In the genomic region with DNA sequence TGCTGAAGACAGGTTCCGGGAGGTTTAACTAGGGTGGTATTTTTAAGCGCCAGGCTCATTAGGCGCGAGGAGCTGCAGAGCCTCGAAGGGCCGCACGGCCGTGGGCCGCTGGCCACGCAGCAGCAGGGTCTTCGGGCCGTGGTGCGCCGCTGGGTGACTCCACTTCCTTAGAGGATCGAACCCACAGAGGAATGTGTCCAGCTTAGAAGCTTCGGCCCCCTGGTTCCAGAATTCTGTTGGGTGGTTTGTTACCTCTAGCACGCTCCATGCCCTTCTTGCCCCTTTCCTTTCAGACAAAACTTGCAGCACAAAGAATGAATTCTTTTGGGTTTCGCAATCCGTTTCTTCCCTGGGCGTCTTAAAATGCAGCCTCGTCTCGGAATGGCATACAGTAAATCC, we compare ENCODE assay signal across 8 cellular contexts. TPM values are rescaled to one million over a fixed set of nuclear protein-coding genes. Genes with fewer than 3 reads are reported as not detected.
DNase-seq lines count a peak whose midpoint lies in the region; ATAC-seq, FAIRE-seq and TF ChIP-seq lines count a peak whose summit lies in the region.

No MANE protein-coding gene starts in this region.

- no peaks in the 10 kb centered on the region for H3K9me3 ChIP-seq in RWPE2 (ENCODE audit: severe bottlenecking)
- no peaks in the 10 kb centered on the region for H3K9me3 ChIP-seq in esophagus (ENCODE audit: control insufficient read depth in 2 of 2, insufficient read depth in 1 of 2, low read depth in 1 of 2, low read length in 1 of 2)
- no peaks in the 10 kb centered on the region for H3K9me3 ChIP-seq in muscle layer of duodenum (ENCODE audit: control insufficient read depth in 1 of 2, low read length in 2 of 2)
- H3K9me3 ChIP-seq in aorta (ENCODE audit: control insufficient read depth, low read length), result no peaks in the 10 kb centered on the region

- no peaks in the 10 kb centered on the region for H3K27me3 ChIP-seq in RWPE2 (ENCODE audit: insufficient read depth, poor library complexity, severe bottlenecking)
- H3K27me3 ChIP-seq in esophagus (ENCODE audit: control insufficient read depth in 1 of 2, insufficient read depth in 2 of 2, low read length in 2 of 2), result no peaks in the 10 kb centered on the region
- H3K27me3 ChIP-seq in muscle layer of duodenum (ENCODE audit: low read depth, low read length), result no peaks in the 10 kb centered on the region
- no peaks in the 10 kb centered on the region for H3K27me3 ChIP-seq in aorta (ENCODE audit: control insufficient read depth in 1 of 2, insufficient read depth in 2 of 2, low read length in 1 of 2)

- H3K4me3 ChIP-seq in RWPE2 (ENCODE audit: severe bottlenecking) (peak overlapping the region; percentile 88), esophagus (ENCODE audit: low read depth in 1 of 2, low read length in 2 of 2) (peak overlapping the region; percentile 61 to 93), muscle layer of duodenum (ENCODE audit: low read depth in 1 of 2, low read length in 2 of 2) (peak overlapping the region; percentile 69 to 90), aorta (ENCODE audit: low read length in 2 of 2) (peak overlapping the region; percentile 50 to 68)

- FAIRE-seq in GM19239 (lab: Jason Lieb, UNC), result peak; percentile 4

- H3K27ac ChIP-seq in RWPE2 (ENCODE audit: poor library complexity, severe bottlenecking), result peak overlapping the region; percentile 76
- peak overlapping the region; percentile 99 to 100 for H3K27ac ChIP-seq in esophagus (ENCODE audit: low read depth in 2 of 2, low read length in 1 of 2)
- peak overlapping the region; percentile 99 for H3K27ac ChIP-seq in muscle layer of duodenum (ENCODE audit: low read length)
- H3K27ac ChIP-seq in aorta (ENCODE audit: low read depth in 1 of 2, low read length in 2 of 2), result peak overlapping the region; percentile 62 to 96

- no peak for TF ChIP-seq CTCF in RWPE2 (IDR thresholded peaks at IDR 0.05; ENCODE audit: poor library complexity, severe bottlenecking)
- TF ChIP-seq CTCF in GM13977 (IDR thresholded peaks at IDR 0.05; ENCODE audit: extremely low read depth, insufficient read depth, missing control alignments), result no peak

- peaks cover 14% of the 10 kb centered on the region for H3K4me1 ChIP-seq in RWPE2 (ENCODE audit: insufficient read depth, poor library complexity, severe bottlenecking)
- no peaks in the 10 kb centered on the region for H3K4me1 ChIP-seq in esophagus (ENCODE audit: control insufficient read depth in 2 of 2, insufficient read depth in 2 of 2, low read length in 1 of 2)
- peaks cover 14 to 18% of the 10 kb centered on the region in 2 donors for H3K4me1 ChIP-seq in muscle layer of duodenum (ENCODE audit: control insufficient read depth in 1 of 2, insufficient read depth in 2 of 2, low read length in 2 of 2)
- H3K4me1 ChIP-seq in aorta (ENCODE audit: control insufficient read depth in 1 of 2, insufficient read depth in 2 of 2, low read length in 2 of 2), result no peaks in the 10 kb centered on the region

- in situ Hi-C loops in ACHN (cut with HindIII; ENCODE audit: low pct_ligation_motif_present, low pct_unique_long_range_greater_than_20kb, low sequenced_read_pairs), result no loop called here
- in situ Hi-C loops in GM13977 (cut with MboI; ENCODE audit: low pct_unique_long_range_greater_than_20kb, low sequenced_read_pairs, unreplicated experiment), result loop anchor here (10.0 kb wide), 1 partner anchor 135 kb away; no protein-coding TSS in a partner anchor

- intact Hi-C loops in aorta (cut with DNase I), result loop anchor here (1.0 to 10.0 kb wide), 5 partner anchors 53 to 135 kb away; partner anchors contain the start of gene STX3 (in 1 of the 2)

- ATAC-seq in RWPE2 (ENCODE audit: low read depth), result peak; percentile 5; the same call in 2 of the 3 replicates
- ATAC-seq in aorta (ENCODE audit: low FRiP score), result peak; percentile 75

- 4 to 5% methylated on average over 22 of the region's 22 CpGs for WGBS in esophagus, 2 donors
- 1% methylated on average over 22 of the region's 22 CpGs for WGBS in aorta, 2 donors

- DNase-seq in ACHN (peak; percentile 65), GM19239 (ENCODE audit: insufficient read length, low spot score) (peak; percentile 40), RWPE2 (ENCODE audit: low spot score) (no peak), aorta (peak in 1 of 2 donors; percentile 80), NCI-H1417 (lab: John Stamatoyannopoulos, UW) (no peak), GM13977 (ENCODE audit: low spot score) (no peak)

- H3K36me3 ChIP-seq in RWPE2 (ENCODE audit: low read depth), result peaks cover 28% of the 10 kb centered on the region
- peaks cover 0 to 3% of the 10 kb centered on the region in 2 donors for H3K36me3 ChIP-seq in esophagus (ENCODE audit: control insufficient read depth in 2 of 2, insufficient read depth in 2 of 2, low read length in 1 of 2)
- peaks cover 5 to 16% of the 10 kb centered on the region in 2 donors for H3K36me3 ChIP-seq in muscle layer of duodenum (ENCODE audit: control insufficient read depth in 1 of 2, insufficient read depth in 2 of 2, low read length in 2 of 2)
- H3K36me3 ChIP-seq in aorta (ENCODE audit: control insufficient read depth in 1 of 2, insufficient read depth in 2 of 2, low read length in 1 of 2), result no peaks in the 10 kb centered on the region

RNA-seq across cellular contexts. Expression of gene PATL1, which starts 0.8 kb away (rescaled TPM):
- polyA plus RNA-seq in esophagus, result 10 to 100 TPM in 1 of 2 donors, 1 to 10 TPM in 1; 7.3 to 12.6 TPM
- 10 to 100 TPM; 23.7 to 29.6 TPM for total RNA-seq in aorta
- 1 to 10 TPM; 8.2 to 9.6 TPM for polyA plus RNA-seq in aorta

RNA-seq across cellular contexts. Expression of gene OR10V1, which starts 44.0 kb away (rescaled TPM):
- polyA plus RNA-seq in esophagus (not detected), aorta (not detected)
- total RNA-seq in aorta, result not detected

RNA-seq across cellular contexts. Expression of gene OSBP, which starts 54.0 kb away (rescaled TPM):
- polyA plus RNA-seq in esophagus, result 10 to 100 TPM in 1 of 2 donors, 1 to 10 TPM in 1; 7.5 to 13.6 TPM
- total RNA-seq in aorta, result 10 to 100 TPM; 40.4 to 42.4 TPM
- polyA plus RNA-seq in aorta, result 10 to 100 TPM; 15.0 to 19.5 TPM

Comparison
In these comparisons a context has a peak if more than half of its experiments do, and no peak if none do; other contexts are left out.
1. DNase-seq: peak in ACHN (single experiment) and GM19239 (single experiment); none in RWPE2 (single experiment), NCI-H1417 (0 of 3) and GM13977 (single experiment).
2. Peak in every context shown above with its lines, with median percentiles within 50 percentile points of each other: H3K27ac ChIP-seq and H3K4me3 ChIP-seq.